1 cellular context compared by ENCODE assay signal in the genomic region with DNA sequence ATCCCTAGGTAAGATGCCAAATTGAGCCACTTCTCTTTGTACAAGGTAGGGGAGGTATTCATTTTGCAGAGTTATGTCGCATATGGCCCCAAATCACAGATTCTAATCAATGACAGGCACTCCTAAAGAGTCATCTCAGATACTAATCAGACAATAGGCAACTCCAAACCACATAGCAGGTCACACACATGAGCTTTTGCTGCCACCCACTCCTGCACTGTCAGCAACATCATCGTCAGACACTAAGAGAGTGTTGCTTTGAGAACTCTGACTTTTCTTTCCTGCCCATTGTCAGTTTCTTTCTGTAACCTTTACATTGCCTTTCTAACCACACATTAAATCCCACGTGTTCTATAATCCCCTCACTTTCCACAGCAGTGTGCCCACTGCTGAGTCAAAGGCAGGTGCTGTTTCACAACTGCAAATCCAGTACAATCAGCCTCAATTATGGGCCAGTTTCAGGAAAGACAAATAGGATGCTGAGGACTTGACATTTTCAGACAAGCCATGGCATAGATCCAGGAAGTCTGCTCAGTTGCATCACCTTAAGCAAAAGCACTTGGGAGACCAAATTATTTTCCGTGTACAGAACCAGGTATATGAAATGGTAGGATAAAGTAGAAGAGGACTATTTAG.
TF ChIP-seq lines count a peak whose summit lies in the region.

No MANE protein-coding gene starts in this region.

TF ChIP-seq in H1, 55 proteins besides CTCF, POLR2A, EP300 and RAD21:
- TF ChIP-seq CTBP2 (IDR thresholded peaks at IDR 0.05; ENCODE audit: borderline replicate concordance, insufficient read depth, insufficient read length, low read length) (no peak), RXRA (IDR thresholded peaks at IDR 0.05; ENCODE audit: insufficient read depth, low read depth, low read length) (no peak), SRF (IDR thresholded peaks at IDR 0.05; ENCODE audit: low read depth, low read length) (no peak), HDAC2 (IDR thresholded peaks at IDR 0.05; ENCODE audit: borderline replicate concordance in 1 of 2, low read depth in 2 of 2, low read length in 2 of 2) (no peak), RNF2 (IDR thresholded peaks at IDR 0.05; ENCODE audit: borderline replicate concordance, low read depth, low read length, missing control alignments, poor library complexity, severe bottlenecking) (no peak), GABPA (IDR thresholded peaks at IDR 0.05; ENCODE audit: borderline replicate concordance, insufficient read depth, low read length) (no peak), GTF2F1 (IDR thresholded peaks at IDR 0.05; ENCODE audit: borderline replicate concordance, low read depth, low read length) (no peak), SAP30 (IDR thresholded peaks at IDR 0.05; ENCODE audit: insufficient read depth, insufficient replicate concordance, low read length) (no peak), ZNF274 (IDR thresholded peaks at IDR 0.05; ENCODE audit: borderline replicate concordance, extremely low read depth, low read length) (no peak), HDAC6 (IDR thresholded peaks at IDR 0.05; ENCODE audit: low read depth, low read length) (no peak), SIRT6 (IDR thresholded peaks at IDR 0.05; ENCODE audit: low read length) (no peak), MAFK (IDR thresholded peaks at IDR 0.05; ENCODE audit: low read depth, low read length) (no peak), RBBP5 (IDR thresholded peaks at IDR 0.05; ENCODE audit: borderline replicate concordance, low read depth, low read length) (no peak), TAF1 (IDR thresholded peaks at IDR 0.05; ENCODE audit: low read depth, low read length) (no peak), SUZ12 (IDR thresholded peaks at IDR 0.05; ENCODE audit: low read length) (no peak), TCF12 (IDR thresholded peaks at IDR 0.05; ENCODE audit: low read depth, low read length) (no peak), SP2 (IDR thresholded peaks at IDR 0.05; ENCODE audit: low read length) (no peak), PHF8 (conservative IDR thresholded peaks at IDR 0.05; ENCODE audit: low read depth, low read length) (no peak), CEBPB (IDR thresholded peaks at IDR 0.05; ENCODE audit: low read depth, low read length) (no peak)
- TF ChIP-seq, protein P1, sequence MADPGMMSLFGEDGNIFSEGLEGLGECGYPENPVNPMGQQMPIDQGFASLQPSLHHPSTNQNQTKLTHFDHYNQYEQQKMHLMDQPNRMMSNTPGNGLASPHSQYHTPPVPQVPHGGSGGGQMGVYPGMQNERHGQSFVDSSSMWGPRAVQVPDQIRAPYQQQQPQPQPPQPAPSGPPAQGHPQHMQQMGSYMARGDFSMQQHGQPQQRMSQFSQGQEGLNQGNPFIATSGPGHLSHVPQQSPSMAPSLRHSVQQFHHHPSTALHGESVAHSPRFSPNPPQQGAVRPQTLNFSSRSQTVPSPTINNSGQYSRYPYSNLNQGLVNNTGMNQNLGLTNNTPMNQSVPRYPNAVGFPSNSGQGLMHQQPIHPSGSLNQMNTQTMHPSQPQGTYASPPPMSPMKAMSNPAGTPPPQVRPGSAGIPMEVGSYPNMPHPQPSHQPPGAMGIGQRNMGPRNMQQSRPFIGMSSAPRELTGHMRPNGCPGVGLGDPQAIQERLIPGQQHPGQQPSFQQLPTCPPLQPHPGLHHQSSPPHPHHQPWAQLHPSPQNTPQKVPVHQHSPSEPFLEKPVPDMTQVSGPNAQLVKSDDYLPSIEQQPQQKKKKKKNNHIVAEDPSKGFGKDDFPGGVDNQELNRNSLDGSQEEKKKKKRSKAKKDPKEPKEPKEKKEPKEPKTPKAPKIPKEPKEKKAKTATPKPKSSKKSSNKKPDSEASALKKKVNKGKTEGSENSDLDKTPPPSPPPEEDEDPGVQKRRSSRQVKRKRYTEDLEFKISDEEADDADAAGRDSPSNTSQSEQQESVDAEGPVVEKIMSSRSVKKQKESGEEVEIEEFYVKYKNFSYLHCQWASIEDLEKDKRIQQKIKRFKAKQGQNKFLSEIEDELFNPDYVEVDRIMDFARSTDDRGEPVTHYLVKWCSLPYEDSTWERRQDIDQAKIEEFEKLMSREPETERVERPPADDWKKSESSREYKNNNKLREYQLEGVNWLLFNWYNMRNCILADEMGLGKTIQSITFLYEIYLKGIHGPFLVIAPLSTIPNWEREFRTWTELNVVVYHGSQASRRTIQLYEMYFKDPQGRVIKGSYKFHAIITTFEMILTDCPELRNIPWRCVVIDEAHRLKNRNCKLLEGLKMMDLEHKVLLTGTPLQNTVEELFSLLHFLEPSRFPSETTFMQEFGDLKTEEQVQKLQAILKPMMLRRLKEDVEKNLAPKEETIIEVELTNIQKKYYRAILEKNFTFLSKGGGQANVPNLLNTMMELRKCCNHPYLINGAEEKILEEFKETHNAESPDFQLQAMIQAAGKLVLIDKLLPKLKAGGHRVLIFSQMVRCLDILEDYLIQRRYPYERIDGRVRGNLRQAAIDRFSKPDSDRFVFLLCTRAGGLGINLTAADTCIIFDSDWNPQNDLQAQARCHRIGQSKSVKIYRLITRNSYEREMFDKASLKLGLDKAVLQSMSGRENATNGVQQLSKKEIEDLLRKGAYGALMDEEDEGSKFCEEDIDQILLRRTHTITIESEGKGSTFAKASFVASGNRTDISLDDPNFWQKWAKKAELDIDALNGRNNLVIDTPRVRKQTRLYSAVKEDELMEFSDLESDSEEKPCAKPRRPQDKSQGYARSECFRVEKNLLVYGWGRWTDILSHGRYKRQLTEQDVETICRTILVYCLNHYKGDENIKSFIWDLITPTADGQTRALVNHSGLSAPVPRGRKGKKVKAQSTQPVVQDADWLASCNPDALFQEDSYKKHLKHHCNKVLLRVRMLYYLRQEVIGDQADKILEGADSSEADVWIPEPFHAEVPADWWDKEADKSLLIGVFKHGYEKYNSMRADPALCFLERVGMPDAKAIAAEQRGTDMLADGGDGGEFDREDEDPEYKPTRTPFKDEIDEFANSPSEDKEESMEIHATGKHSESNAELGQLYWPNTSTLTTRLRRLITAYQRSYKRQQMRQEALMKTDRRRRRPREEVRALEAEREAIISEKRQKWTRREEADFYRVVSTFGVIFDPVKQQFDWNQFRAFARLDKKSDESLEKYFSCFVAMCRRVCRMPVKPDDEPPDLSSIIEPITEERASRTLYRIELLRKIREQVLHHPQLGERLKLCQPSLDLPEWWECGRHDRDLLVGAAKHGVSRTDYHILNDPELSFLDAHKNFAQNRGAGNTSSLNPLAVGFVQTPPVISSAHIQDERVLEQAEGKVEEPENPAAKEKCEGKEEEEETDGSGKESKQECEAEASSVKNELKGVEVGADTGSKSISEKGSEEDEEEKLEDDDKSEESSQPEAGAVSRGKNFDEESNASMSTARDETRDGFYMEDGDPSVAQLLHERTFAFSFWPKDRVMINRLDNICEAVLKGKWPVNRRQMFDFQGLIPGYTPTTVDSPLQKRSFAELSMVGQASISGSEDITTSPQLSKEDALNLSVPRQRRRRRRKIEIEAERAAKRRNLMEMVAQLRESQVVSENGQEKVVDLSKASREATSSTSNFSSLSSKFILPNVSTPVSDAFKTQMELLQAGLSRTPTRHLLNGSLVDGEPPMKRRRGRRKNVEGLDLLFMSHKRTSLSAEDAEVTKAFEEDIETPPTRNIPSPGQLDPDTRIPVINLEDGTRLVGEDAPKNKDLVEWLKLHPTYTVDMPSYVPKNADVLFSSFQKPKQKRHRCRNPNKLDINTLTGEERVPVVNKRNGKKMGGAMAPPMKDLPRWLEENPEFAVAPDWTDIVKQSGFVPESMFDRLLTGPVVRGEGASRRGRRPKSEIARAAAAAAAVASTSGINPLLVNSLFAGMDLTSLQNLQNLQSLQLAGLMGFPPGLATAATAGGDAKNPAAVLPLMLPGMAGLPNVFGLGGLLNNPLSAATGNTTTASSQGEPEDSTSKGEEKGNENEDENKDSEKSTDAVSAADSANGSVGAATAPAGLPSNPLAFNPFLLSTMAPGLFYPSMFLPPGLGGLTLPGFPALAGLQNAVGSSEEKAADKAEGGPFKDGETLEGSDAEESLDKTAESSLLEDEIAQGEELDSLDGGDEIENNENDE (IDR thresholded peaks at IDR 0.05; ENCODE audit: insufficient replicate concordance, low read length), result no peak
